ENCODE assay signal across 10 cellular contexts in the genomic region with DNA sequence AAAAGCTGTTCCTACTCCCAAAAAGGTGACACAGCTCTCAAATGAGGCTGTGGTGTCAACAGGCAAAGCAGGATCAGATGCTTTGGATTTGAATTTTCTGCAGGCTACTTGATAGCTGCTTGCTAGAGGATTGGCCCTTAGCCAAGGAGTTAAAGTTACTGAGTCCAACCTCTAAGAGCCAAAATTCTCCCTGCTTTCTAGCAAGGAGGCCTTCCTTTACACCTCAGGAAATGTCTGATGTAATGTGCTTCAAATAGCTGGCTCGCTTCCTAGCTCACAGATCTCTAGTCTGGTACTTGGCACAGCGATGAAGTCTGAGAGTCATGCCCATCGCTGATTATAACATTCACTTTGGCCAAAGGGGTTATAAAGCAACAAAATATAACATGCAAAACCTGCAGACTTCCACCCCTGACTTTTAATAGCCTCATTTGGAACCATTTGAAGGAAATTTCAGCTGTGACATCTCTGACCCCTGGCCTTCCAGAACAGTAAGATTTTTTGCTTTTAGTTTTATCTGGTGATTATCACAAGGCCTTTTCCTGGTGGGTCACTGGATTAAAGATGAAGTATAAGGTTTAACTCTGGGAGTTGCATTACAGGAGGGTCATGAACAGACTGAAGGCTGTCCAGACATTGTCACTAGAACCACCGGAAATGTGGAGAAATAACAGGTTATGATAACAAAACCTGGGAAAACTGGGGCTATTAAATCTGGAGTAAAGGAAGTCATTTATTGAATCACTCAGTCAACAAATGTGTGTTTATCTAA.
DNase-seq lines count a peak whose midpoint lies in the region; ATAC-seq, FAIRE-seq and TF ChIP-seq lines count a peak whose summit lies in the region.
"Had no signal": no experiment of that assay in that cellular context is flagged by ENCODE, and none has a peak within 500 bp of the region (broad histone marks: within the 10 kb centered on the region; RNA-seq: fewer than 3 reads in every experiment).

No MANE protein-coding gene starts in this region.

- H2BK12ac ChIP-seq in H9 (ENCODE audit: insufficient read length, low read depth, low read length): no peak overlapping the region

- H3K27me3 Mint-ChIP-seq in WTC11 (ENCODE audit: low read depth) (no peaks in the 10 kb centered on the region), H9 (ENCODE audit: low read depth) (no peaks in the 10 kb centered on the region)

- H3K9ac ChIP-seq in H9 (ENCODE audit: extremely low read depth, insufficient read length, low read length): no peak overlapping the region

- no peaks in the 10 kb centered on the region for H3K23me2 ChIP-seq in H9 (ENCODE audit: insufficient read length, low read depth, low read length, poor library complexity, severe bottlenecking)

- H2AFZ ChIP-seq in H9 (ENCODE audit: low read length): no peak overlapping the region

- H3K79me2 ChIP-seq in H9 (ENCODE audit: insufficient read depth, low read length): no peaks in the 10 kb centered on the region

- H2AK5ac ChIP-seq in H9 (ENCODE audit: insufficient read length, low read length): no peak overlapping the region

- H3K4me3 ChIP-seq in fibroblast of mammary gland (ENCODE audit: control insufficient read depth, low read depth, low read length): no peak overlapping the region

- WGBS in H9 (ENCODE audit: extremely low coverage, insufficient read length, low lambda C conversion rate): no CpG with 5 or more reads among the region's 4 CpGs

- in situ Hi-C loops in G401 (cut with HindIII; ENCODE audit: low sequenced_read_pairs): no loop called here

- no peak overlapping the region for H2BK15ac ChIP-seq in H9 (ENCODE audit: low read depth, low read length)

- CTCF ChIA-PET in WTC11 (lab: Charles Lee): interaction anchor here (1.1 kb wide), 1 partner anchor 9 kb away, joined by 4 read pairs; no protein-coding TSS in a partner anchor

- POLR2A ChIA-PET in WTC11 (lab: Charles Lee): no interaction called here

- no peak overlapping the region for H2BK20ac ChIP-seq in H9 (ENCODE audit: low read depth, low read length, poor library complexity, severe bottlenecking)

- no peak overlapping the region for H2BK5ac ChIP-seq in H9 (ENCODE audit: insufficient read length, low read length)

- no peak overlapping the region for H4K91ac ChIP-seq in H9 (ENCODE audit: insufficient read length, low read depth, low read length)

- no peak overlapping the region for H3K4me2 ChIP-seq in H9 (ENCODE audit: insufficient read depth, insufficient read length, low read length)

- DNase-seq in G401 (ENCODE audit: low spot score) (peak; percentile 90), NCI-H748 (lab: John Stamatoyannopoulos, UW; ENCODE audit: unreplicated experiment) (peak; percentile 56), fibroblast of mammary gland (ENCODE audit: low read depth) (peak; percentile 93), pons (ENCODE audit: low spot score) (peak; percentile 45), HTR-8/SVneo (ENCODE audit: insufficient read length, low spot score) (no peak), WTC11 (ENCODE audit: low spot score) (no peak), H9 (no peak), HuH-7 (ENCODE audit: low spot score) (no peak)
- DNase-seq: MM.1S, T1000 had no signal

- H3K9me3 Mint-ChIP-seq in WTC11 (no peaks in the 10 kb centered on the region), H9 (no peaks in the 10 kb centered on the region)

- no peak overlapping the region for H2BK120ac ChIP-seq in H9 (ENCODE audit: low read depth, low read length, poor library complexity, severe bottlenecking)

- no peak overlapping the region for H4K8ac ChIP-seq in H9 (replicated peaks; ENCODE audit: insufficient read length, low read depth, low read length)

- no peak overlapping the region for H3K27ac Mint-ChIP-seq in WTC11
- H3K27ac Mint-ChIP-seq in H9: no peak overlapping the region

- FAIRE-seq in HTR-8/SVneo (lab: Jason Lieb, UNC): no peak

- no peak overlapping the region for H3K4ac ChIP-seq in H9 (ENCODE audit: low read depth, low read length)

- no peak overlapping the region for H3K4me3 Mint-ChIP-seq in WTC11
- H3K4me3 Mint-ChIP-seq in H9: no peak overlapping the region

- no peak for ATAC-seq in WTC11

- H3K27me3 ChIP-seq in H9 (ENCODE audit: insufficient read depth, low read length): no peaks in the 10 kb centered on the region

- no peak overlapping the region for H4K5ac ChIP-seq in H9 (ENCODE audit: insufficient read length, low read depth, low read length)

- H3K18ac ChIP-seq in H9 (ENCODE audit: insufficient read length, low read depth, low read length): no peak overlapping the region

- TF ChIP-seq CTCF in fibroblast of mammary gland (conservative IDR thresholded peaks at IDR 0.05; ENCODE audit: control insufficient read depth, insufficient read depth, low read depth, low read length): no peak
- TF ChIP-seq CTCF in WTC11 (IDR thresholded peaks at IDR 0.05): no peak
- no peak for TF ChIP-seq CTCF in H9 (conservative IDR thresholded peaks at IDR 0.05)

- H3K56ac ChIP-seq in H9 (ENCODE audit: insufficient read length, low read depth, low read length): no peak overlapping the region

- no peak overlapping the region for H3K27ac ChIP-seq in H9 (ENCODE audit: insufficient read length, low read depth, low read length)

- no peaks in the 10 kb centered on the region for H3K9me3 ChIP-seq in H9 (ENCODE audit: control insufficient read depth, low read depth, low read length)

- no peak overlapping the region for H3K14ac ChIP-seq in H9 (ENCODE audit: insufficient read depth, low read length)

- H3K79me1 ChIP-seq in H9 (ENCODE audit: insufficient read depth, low read depth, low read length, poor library complexity, severe bottlenecking): no peaks in the 10 kb centered on the region

- H3K4me1 Mint-ChIP-seq in WTC11 (no peaks in the 10 kb centered on the region), H9 (no peaks in the 10 kb centered on the region)

- no peaks in the 10 kb centered on the region for H4K20me1 ChIP-seq in H9 (ENCODE audit: control insufficient read depth, insufficient read depth, insufficient read length)

- no peaks in the 10 kb centered on the region for H3K36me3 Mint-ChIP-seq in WTC11
- H3K36me3 Mint-ChIP-seq in H9 (ENCODE audit: insufficient read depth in 1 of 3, low read depth in 3 of 3): no peaks in the 10 kb centered on the region

- no peak overlapping the region for H3T11ph ChIP-seq in H9 (ENCODE audit: low read length)

- no peaks in the 10 kb centered on the region for H3K4me1 ChIP-seq in H9 (ENCODE audit: insufficient read depth, low read length)

- no peak overlapping the region for H3K23ac ChIP-seq in H9 (ENCODE audit: insufficient read length, low read depth, low read length)

TF ChIP-seq in WTC11, 78 proteins besides CTCF, POLR2A, EP300 and RAD21 (continues in another document):
- TF ChIP-seq, protein P1, sequence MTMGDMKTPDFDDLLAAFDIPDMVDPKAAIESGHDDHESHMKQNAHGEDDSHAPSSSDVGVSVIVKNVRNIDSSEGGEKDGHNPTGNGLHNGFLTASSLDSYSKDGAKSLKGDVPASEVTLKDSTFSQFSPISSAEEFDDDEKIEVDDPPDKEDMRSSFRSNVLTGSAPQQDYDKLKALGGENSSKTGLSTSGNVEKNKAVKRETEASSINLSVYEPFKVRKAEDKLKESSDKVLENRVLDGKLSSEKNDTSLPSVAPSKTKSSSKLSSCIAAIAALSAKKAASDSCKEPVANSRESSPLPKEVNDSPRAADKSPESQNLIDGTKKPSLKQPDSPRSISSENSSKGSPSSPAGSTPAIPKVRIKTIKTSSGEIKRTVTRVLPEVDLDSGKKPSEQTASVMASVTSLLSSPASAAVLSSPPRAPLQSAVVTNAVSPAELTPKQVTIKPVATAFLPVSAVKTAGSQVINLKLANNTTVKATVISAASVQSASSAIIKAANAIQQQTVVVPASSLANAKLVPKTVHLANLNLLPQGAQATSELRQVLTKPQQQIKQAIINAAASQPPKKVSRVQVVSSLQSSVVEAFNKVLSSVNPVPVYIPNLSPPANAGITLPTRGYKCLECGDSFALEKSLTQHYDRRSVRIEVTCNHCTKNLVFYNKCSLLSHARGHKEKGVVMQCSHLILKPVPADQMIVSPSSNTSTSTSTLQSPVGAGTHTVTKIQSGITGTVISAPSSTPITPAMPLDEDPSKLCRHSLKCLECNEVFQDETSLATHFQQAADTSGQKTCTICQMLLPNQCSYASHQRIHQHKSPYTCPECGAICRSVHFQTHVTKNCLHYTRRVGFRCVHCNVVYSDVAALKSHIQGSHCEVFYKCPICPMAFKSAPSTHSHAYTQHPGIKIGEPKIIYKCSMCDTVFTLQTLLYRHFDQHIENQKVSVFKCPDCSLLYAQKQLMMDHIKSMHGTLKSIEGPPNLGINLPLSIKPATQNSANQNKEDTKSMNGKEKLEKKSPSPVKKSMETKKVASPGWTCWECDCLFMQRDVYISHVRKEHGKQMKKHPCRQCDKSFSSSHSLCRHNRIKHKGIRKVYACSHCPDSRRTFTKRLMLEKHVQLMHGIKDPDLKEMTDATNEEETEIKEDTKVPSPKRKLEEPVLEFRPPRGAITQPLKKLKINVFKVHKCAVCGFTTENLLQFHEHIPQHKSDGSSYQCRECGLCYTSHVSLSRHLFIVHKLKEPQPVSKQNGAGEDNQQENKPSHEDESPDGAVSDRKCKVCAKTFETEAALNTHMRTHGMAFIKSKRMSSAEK (CRISPR knock-in tag; IDR thresholded peaks at IDR 0.05; ENCODE audit: borderline replicate concordance): no peak
- TF ChIP-seq MXD4 (CRISPR knock-in tag; IDR thresholded peaks at IDR 0.05; ENCODE audit: borderline replicate concordance) (no peak), ZNF423 (CRISPR knock-in tag; IDR thresholded peaks at IDR 0.05) (no peak)
- TF ChIP-seq, protein P2, sequence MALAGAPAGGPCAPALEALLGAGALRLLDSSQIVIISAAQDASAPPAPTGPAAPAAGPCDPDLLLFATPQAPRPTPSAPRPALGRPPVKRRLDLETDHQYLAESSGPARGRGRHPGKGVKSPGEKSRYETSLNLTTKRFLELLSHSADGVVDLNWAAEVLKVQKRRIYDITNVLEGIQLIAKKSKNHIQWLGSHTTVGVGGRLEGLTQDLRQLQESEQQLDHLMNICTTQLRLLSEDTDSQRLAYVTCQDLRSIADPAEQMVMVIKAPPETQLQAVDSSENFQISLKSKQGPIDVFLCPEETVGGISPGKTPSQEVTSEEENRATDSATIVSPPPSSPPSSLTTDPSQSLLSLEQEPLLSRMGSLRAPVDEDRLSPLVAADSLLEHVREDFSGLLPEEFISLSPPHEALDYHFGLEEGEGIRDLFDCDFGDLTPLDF (CRISPR knock-in tag; IDR thresholded peaks at IDR 0.05): no peak

Comparison
In these comparisons a context has a peak if more than half of its experiments do, and no peak if none do; other contexts are left out.
1. DNase-seq: peak in G401 (single experiment), NCI-H748 (single experiment), fibroblast of mammary gland (single experiment) and pons (single experiment); none in HTR-8/SVneo (single experiment), WTC11 (single experiment), H9 (single experiment) and HuH-7 (single experiment).